In the genomic region with DNA sequence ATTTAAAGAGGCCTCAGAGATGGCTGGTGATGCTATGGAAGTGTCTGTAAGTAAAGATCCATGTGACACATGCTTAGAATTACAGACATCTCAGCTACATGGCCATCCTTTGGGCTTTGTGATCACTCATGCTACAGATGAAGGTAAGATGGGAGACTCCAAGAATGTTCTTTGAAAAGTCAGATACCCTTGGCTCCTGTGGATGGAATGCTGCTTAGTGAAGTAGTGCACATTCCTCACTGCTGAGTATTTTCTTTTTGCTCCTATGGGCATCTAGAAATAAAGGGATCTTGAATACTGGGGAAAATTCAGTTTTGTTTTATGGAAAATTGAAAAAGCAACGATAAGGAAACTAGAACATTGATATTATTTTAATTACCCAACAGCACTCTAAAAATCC, we compare ENCODE assay signal across 23 cellular contexts. TPM values are rescaled to one million over a fixed set of nuclear protein-coding genes. Genes with fewer than 3 reads are reported as not detected.
DNase-seq lines count a peak whose midpoint lies in the region; ATAC-seq and TF ChIP-seq lines count a peak whose summit lies in the region.
"Had no signal": no experiment of that assay in that cellular context is flagged by ENCODE, and none has a peak within 500 bp of the region (broad histone marks: within the 10 kb centered on the region; RNA-seq: fewer than 3 reads in every experiment).

No MANE protein-coding gene starts in this region.

- no peak overlapping the region for H2BK20ac ChIP-seq in IMR-90 (ENCODE audit: low read depth, low read length)

- H3K27me3 ChIP-seq in IMR-90 (ENCODE audit: control insufficient read depth, insufficient read depth, low read length) (no peaks in the 10 kb centered on the region), HAP-1 (ENCODE audit: low read depth) (peaks cover 13% of the 10 kb centered on the region; the same call in 1 of the 2 replicates)
- H3K27me3 ChIP-seq: stomach, tibial artery had no signal

- H3K4me2 ChIP-seq in IMR-90 (ENCODE audit: low read depth, low read length): no peak overlapping the region

- ATAC-seq in IMR-90 (ENCODE audit: low read depth): peak; percentile 82
- ATAC-seq in effector memory CD8-positive, alpha-beta T cell (replicated peaks): no peak
- ATAC-seq: activated CD4-positive, alpha-beta T cell treated with anti-CD3 and anti-CD28 coated beads for 36 hours; GM12878; left ventricle myocardium superior; sciatic nerve had no signal

- H3K4ac ChIP-seq in IMR-90 (ENCODE audit: low read depth, low read length): no peak overlapping the region

- POLR2A ChIA-PET in IMR-90 (lab: Charles Lee; ENCODE audit: unreplicated experiment): no interaction called here

- no peak overlapping the region for H3K27ac ChIP-seq in IMR-90 (ENCODE audit: insufficient read depth, low read length)
- H3K27ac ChIP-seq: HL-60, stomach, tibial artery had no signal

- H3K27me3 Mint-ChIP-seq in osteocyte (ENCODE audit: unreplicated experiment): no peaks in the 10 kb centered on the region
- H3K27me3 Mint-ChIP-seq in effector memory CD8-positive, alpha-beta T cell: peaks cover 33 to 58% of the 10 kb centered on the region in 2 donors

- H3K27ac Mint-ChIP-seq in osteocyte (ENCODE audit: unreplicated experiment): peak overlapping the region; percentile 78
- H3K27ac Mint-ChIP-seq in effector memory CD8-positive, alpha-beta T cell: no peak overlapping the region
- H3K27ac Mint-ChIP-seq: activated CD4-positive, alpha-beta T cell treated with anti-CD3 and anti-CD28 coated beads for 36 hours; CD4-positive, alpha-beta memory T cell had no signal

- in situ Hi-C loops in IMR-90 (cut with MboI; ENCODE audit: low sequenced_read_pairs) (loop anchor here (25.0 kb wide), 1 partner anchor 842 kb away; no protein-coding TSS in a partner anchor), HAP-1 (cut with MboI; ENCODE audit: low sequenced_read_pairs) (no loop called here)

- no peak overlapping the region for H3K56ac ChIP-seq in IMR-90 (ENCODE audit: extremely low read depth, insufficient read depth, low read length)

- H3K79me1 ChIP-seq in IMR-90 (ENCODE audit: low read depth in 1 of 2, low read length in 2 of 2): no peaks in the 10 kb centered on the region

- no peaks in the 10 kb centered on the region for H3K9me3 Mint-ChIP-seq in osteocyte (ENCODE audit: unreplicated experiment)
- H3K9me3 Mint-ChIP-seq in effector memory CD8-positive, alpha-beta T cell: no peaks in the 10 kb centered on the region
- H3K9me3 Mint-ChIP-seq: CD4-positive, alpha-beta memory T cell had no signal

- H3K4me1 ChIP-seq in IMR-90 (ENCODE audit: control insufficient read depth, insufficient read depth, low read length) (peaks cover 5% of the 10 kb centered on the region; the same call in 1 of the 2 replicates), HAP-1 (no peaks in the 10 kb centered on the region)

- H3K4me1 Mint-ChIP-seq in osteocyte (ENCODE audit: unreplicated experiment): peaks cover 36% of the 10 kb centered on the region
- H3K4me1 Mint-ChIP-seq in effector memory CD8-positive, alpha-beta T cell (ENCODE audit: low read depth in 2 of 2): peaks cover 0 to 2% of the 10 kb centered on the region in 2 donors
- H3K4me1 Mint-ChIP-seq: activated CD4-positive, alpha-beta T cell treated with anti-CD3 and anti-CD28 coated beads for 36 hours; CD4-positive, alpha-beta memory T cell had no signal

- WGBS in IMR-90 (ENCODE audit: extremely low coverage in 2 of 2, insufficient read length in 1 of 2), 2 experiments: no CpG with 5 or more reads among the region's 1 CpG

- TF ChIP-seq CTCF in IMR-90 (conservative IDR thresholded peaks at IDR 0.05; ENCODE audit: low read depth, low read length): no peak
- TF ChIP-seq CTCF in osteocyte (IDR thresholded peaks at IDR 0.05): no peak

- H3K36me3 Mint-ChIP-seq in osteocyte (ENCODE audit: unreplicated experiment): peaks cover 64% of the 10 kb centered on the region
- H3K36me3 Mint-ChIP-seq in effector memory CD8-positive, alpha-beta T cell (ENCODE audit: insufficient read depth): peaks cover 3% of the 10 kb centered on the region
- H3K36me3 Mint-ChIP-seq: CD4-positive, alpha-beta memory T cell had no signal

- no peak overlapping the region for H3K18ac ChIP-seq in IMR-90 (ENCODE audit: low read depth, low read length)

- TF ChIP-seq POLR2A in IMR-90 (IDR thresholded peaks at IDR 0.05; ENCODE audit: low read depth, low read length): no peak

- CTCF ChIA-PET in IMR-90 (lab: Yijun Ruan, JAX): interaction anchor here (0.5 to 1.1 kb wide), 4 partner anchors 14 to 873 kb away, joined by 3 read pairs; no protein-coding TSS in a partner anchor

- no peak overlapping the region for H3K23ac ChIP-seq in IMR-90 (ENCODE audit: low read depth, low read length)

- intact Hi-C loops in IMR-90 (cut with micrococcal nuclease): no loop called here

- H4K91ac ChIP-seq in IMR-90 (ENCODE audit: insufficient read depth, low read depth, low read length): no peak overlapping the region

- H4K8ac ChIP-seq in IMR-90 (ENCODE audit: low read depth in 2 of 2, low read length in 2 of 2): no peak overlapping the region

- H4K5ac ChIP-seq in IMR-90 (ENCODE audit: low read depth, low read length): no peak overlapping the region

- no peak overlapping the region for H3K14ac ChIP-seq in IMR-90 (replicated peaks; ENCODE audit: low read depth, low read length)

- no peaks in the 10 kb centered on the region for H3K9me3 ChIP-seq in IMR-90 (ENCODE audit: control insufficient read depth, insufficient read depth, low read length)
- H3K9me3 ChIP-seq in HAP-1: no peaks in the 10 kb centered on the region
- H3K9me3 ChIP-seq: stomach, tibial artery had no signal

- H2BK120ac ChIP-seq in IMR-90 (ENCODE audit: low read depth, low read length): no peak overlapping the region

- no peak overlapping the region for H3K9ac ChIP-seq in IMR-90 (ENCODE audit: low read depth, low read length)

- H2AK5ac ChIP-seq in IMR-90 (ENCODE audit: low read depth, low read length): no peak overlapping the region

- dilution Hi-C loops in IMR-90 (cut with HindIII; ENCODE audit: low sequenced_read_pairs, unreplicated experiment): no loop called here

- H3K4me3 Mint-ChIP-seq in osteocyte (ENCODE audit: unreplicated experiment): no peak overlapping the region
- no peak overlapping the region for H3K4me3 Mint-ChIP-seq in effector memory CD8-positive, alpha-beta T cell
- H3K4me3 Mint-ChIP-seq: activated CD4-positive, alpha-beta T cell treated with anti-CD3 and anti-CD28 coated beads for 36 hours; CD4-positive, alpha-beta memory T cell had no signal

- no peak overlapping the region for H3K4me3 ChIP-seq in IMR-90 (ENCODE audit: insufficient read depth, low read depth, low read length)
- H3K4me3 ChIP-seq in HAP-1: no peak overlapping the region
- H3K4me3 ChIP-seq: GM12878, stomach, tibial artery had no signal

- no peak overlapping the region for H2AK9ac ChIP-seq in IMR-90 (replicated peaks; ENCODE audit: low read depth, low read length, poor library complexity)

- no TSS peak for BruUV-seq in IMR-90 (replicated peaks; lab: Mats Ljungman, UMichigan)

- no peak overlapping the region for H2BK15ac ChIP-seq in IMR-90 (ENCODE audit: low read depth, low read length)

- H2AFZ ChIP-seq in IMR-90 (replicated peaks; ENCODE audit: low read length, poor library complexity): no peak overlapping the region

- H3K36me3 ChIP-seq in IMR-90 (ENCODE audit: control insufficient read depth, insufficient read depth, low read length): peaks cover 8% of the 10 kb centered on the region
- H3K36me3 ChIP-seq in HAP-1 (replicated peaks): no peaks in the 10 kb centered on the region

- TF ChIP-seq RAD21 in IMR-90 (IDR thresholded peaks at IDR 0.05; ENCODE audit: low read length): no peak

- no peak overlapping the region for H2BK5ac ChIP-seq in IMR-90 (ENCODE audit: low read depth, low read length, poor library complexity, severe bottlenecking)

- H3K9me1 ChIP-seq in IMR-90 (ENCODE audit: insufficient read depth, low read length): peaks cover 5% of the 10 kb centered on the region; the same call in 1 of the 2 replicates

- no peaks in the 10 kb centered on the region for H4K20me1 ChIP-seq in IMR-90 (ENCODE audit: insufficient read depth, low read length)

- DNase-seq in EL (peak; percentile 43), IMR-90 (peak; percentile 57), fibroblast of peridontal ligament (ENCODE audit: extremely low read depth) (peak; percentile 31), osteocyte (ENCODE audit: extremely low spot score, unreplicated experiment) (no peak), NCI-H2171 (lab: John Stamatoyannopoulos, UW) (no peak), NCI-H1436 treated with DMSO at 0.1 percent for 48 hours (lab: John Stamatoyannopoulos, UW) (no peak), HAP-1 (ENCODE audit: low spot score in 2 of 2) (no peak)
- DNase-seq in effector memory CD8-positive, alpha-beta T cell: no peak
- DNase-seq: activated CD4-positive, alpha-beta T cell treated with anti-CD3 and anti-CD28 coated beads for 36 hours; activated CD8-positive, alpha-beta memory T cell treated with anti-CD3 and anti-CD28 coated beads for 24 hours; activated T-cell treated with anti-CD3 and anti-CD28 coated beads, Interleukin-2, amount 50 U/mL, for 1 hour; CD4-positive, alpha-beta memory T cell; dermis blood vessel endothelial cell; left ventricle myocardium superior; NCI-H1048; NCI-H2029; NCI-H2227 treated with DMSO at 0.1 percent for 48 hours; posterior cingulate gyrus; stomach; tibial artery had no signal

TF ChIP-seq in IMR-90, 13 proteins besides CTCF, POLR2A, EP300 and RAD21 (continues in another document):
- no peak for TF ChIP-seq CEBPB (IDR thresholded peaks at IDR 0.05; ENCODE audit: low read depth, low read length)
- no peak for TF ChIP-seq USF2 (IDR thresholded peaks at IDR 0.05; ENCODE audit: low read depth, low read length)
- TF ChIP-seq MAFK (IDR thresholded peaks at IDR 0.05; ENCODE audit: low read depth, low read length): no peak
- TF ChIP-seq BHLHE40 (IDR thresholded peaks at IDR 0.05; ENCODE audit: low read depth, low read length): no peak
- TF ChIP-seq RFX5 (IDR thresholded peaks at IDR 0.05; ENCODE audit: low read depth, low read length): no peak
- TF ChIP-seq NFE2L2 (IDR thresholded peaks at IDR 0.05; ENCODE audit: low read depth, low read length): no peak
- no peak for TF ChIP-seq MXI1 (IDR thresholded peaks at IDR 0.05; ENCODE audit: borderline replicate concordance, low read depth, low read length)
- TF ChIP-seq SMC3 (IDR thresholded peaks at IDR 0.05; ENCODE audit: low read depth, low read length): no peak

RNA-seq across cellular contexts. Expression of gene REV1, which starts 55.2 kb away (rescaled TPM):
- total RNA-seq in IMR-90 (2012; rRNA removed): 25.8 and 30.1 TPM in 2 replicates
- 12.3 and 13.4 TPM in 2 replicates for polyA plus RNA-seq in IMR-90 (2012; rRNA removed)
- polyA plus RNA-seq in IMR-90 (2012; cell fraction: cytosol; rRNA removed): 2.2 and 2.5 TPM in 2 replicates
- 10.8 and 81.4 TPM in 2 replicates for polyA plus RNA-seq in IMR-90 (2012; cell fraction: nucleus; rRNA removed; ENCODE audit: low replicate concordance)
- total RNA-seq in osteocyte: 32.5 and 33.0 TPM in 2 replicates

Comparison
In these comparisons a context has a peak if more than half of its experiments do, and no peak if none do; other contexts are left out.
1. DNase-seq: peak in EL (single experiment), IMR-90 (single experiment) and fibroblast of peridontal ligament (single experiment); none in osteocyte (single experiment), NCI-H2171 (single experiment), effector memory CD8-positive, alpha-beta T cell (0 of 3), NCI-H1436 treated with DMSO at 0.1 percent for 48 hours (single experiment) and HAP-1 (0 of 2).